Comparison of ENCODE assay signal across 9 cellular contexts in genomic region chr5:157143127-157143959, GRCh38. TPM values are rescaled to one million over a fixed set of nuclear protein-coding genes. Genes with fewer than 3 reads are reported as not detected.
DNase-seq lines count a peak whose midpoint lies in the region; ATAC-seq and TF ChIP-seq lines count a peak whose summit lies in the region.
"Had no signal": no experiment of that assay in that cellular context is flagged by ENCODE, and none has a peak within 500 bp of the region (broad histone marks: within the 10 kb centered on the region; RNA-seq: fewer than 3 reads in every experiment).

No MANE protein-coding gene starts in this region.

- DNase-seq in DMS53 treated with DMSO at 0.1 percent for 48 hours (lab: John Stamatoyannopoulos, UW; ENCODE audit: unreplicated experiment): peak; percentile 26
- peak; percentile 45 for DNase-seq in HK-2 (ENCODE audit: unreplicated experiment)
- DNase-seq in RWPE2 (ENCODE audit: low spot score): no peak
- DNase-seq in adipocyte (ENCODE audit: low read depth): peak; percentile 55
- DNase-seq in heart right ventricle: peak; percentile 41 to 57
- DNase-seq in GOT3 (lab: John Stamatoyannopoulos, UW): no peak

- no peak for TF ChIP-seq CTCF in RWPE2 (IDR thresholded peaks at IDR 0.05; ENCODE audit: poor library complexity, severe bottlenecking)
- TF ChIP-seq CTCF in heart right ventricle (IDR thresholded peaks at IDR 0.05): no peak

- ATAC-seq in GM21367 (IDR thresholded peaks at IDR 0.05; ENCODE audit: unreplicated experiment) (peak; percentile 20), RWPE2 (ENCODE audit: low read depth) (peak; percentile 49), heart right ventricle (peak; percentile 53 to 81 (median 70))

- H3K4me1 ChIP-seq in RWPE2 (ENCODE audit: insufficient read depth, poor library complexity, severe bottlenecking): peaks cover 7% of the 10 kb centered on the region
- peaks cover 11% of the 10 kb centered on the region for H3K4me1 ChIP-seq in adipocyte (ENCODE audit: control insufficient read depth, insufficient read depth, low read length)
- H3K4me1 ChIP-seq in heart right ventricle: peaks cover 0 to 20% (median 15%) of the 10 kb centered on the region in 9 donors
- peaks cover 8% of the 10 kb centered on the region for H3K4me1 ChIP-seq in rectal smooth muscle tissue (ENCODE audit: control insufficient read depth, insufficient read depth, low read length)

- WGBS in heart right ventricle, 2 donors: 5 to 7% methylated on average over 33 of the region's 33 CpGs

- intact Hi-C loops in heart right ventricle (cut with DNase I): loop anchor here in 1 of 10 donors (10.0 kb wide), 1 partner anchor 331 kb away; no protein-coding TSS in a partner anchor

- H3K27ac ChIP-seq in RWPE2 (ENCODE audit: poor library complexity, severe bottlenecking) (peak overlapping the region; percentile 33), heart right ventricle (peak overlapping the region; percentile 83 to 96 (median 90)), rectal smooth muscle tissue (ENCODE audit: low read depth, low read length) (peak overlapping the region; percentile 93)

- H3K4me3 ChIP-seq in RWPE2 (ENCODE audit: severe bottlenecking) (peak overlapping the region; percentile 86), adipocyte (ENCODE audit: low read length) (peak overlapping the region; percentile 97), heart right ventricle (peak overlapping the region; percentile 77 to 96 (median 88)), rectal smooth muscle tissue (ENCODE audit: low read length) (peak overlapping the region; percentile 89)

- H3K27me3 ChIP-seq in RWPE2 (ENCODE audit: insufficient read depth, poor library complexity, severe bottlenecking) (no peaks in the 10 kb centered on the region), adipocyte (replicated peaks; ENCODE audit: control insufficient read depth, insufficient read depth, low read length) (no peaks in the 10 kb centered on the region), heart right ventricle (no peaks in the 10 kb centered on the region), rectal smooth muscle tissue (ENCODE audit: control insufficient read depth, insufficient read depth, low read length) (no peaks in the 10 kb centered on the region)

- H3K9me3 ChIP-seq in RWPE2 (ENCODE audit: severe bottlenecking) (no peaks in the 10 kb centered on the region), adipocyte (ENCODE audit: control insufficient read depth, low read length) (no peaks in the 10 kb centered on the region), heart right ventricle (no peaks in the 10 kb centered on the region)

- peaks cover 15% of the 10 kb centered on the region for H3K36me3 ChIP-seq in RWPE2 (ENCODE audit: low read depth)
- peaks cover 10% of the 10 kb centered on the region for H3K36me3 ChIP-seq in adipocyte (ENCODE audit: control insufficient read depth, insufficient read depth, low read length, severe bottlenecking)
- peaks cover 0 to 13% (median 6%) of the 10 kb centered on the region in 9 donors for H3K36me3 ChIP-seq in heart right ventricle
- no peaks in the 10 kb centered on the region for H3K36me3 ChIP-seq in rectal smooth muscle tissue (ENCODE audit: control insufficient read depth, insufficient read depth, low read length)

- peak overlapping the region; percentile 97 for H3K9ac ChIP-seq in adipocyte (ENCODE audit: low read length)
- H3K9ac ChIP-seq in rectal smooth muscle tissue (ENCODE audit: low read length): peak overlapping the region; percentile 19

RNA-seq across cellular contexts. Expression of gene MED7, which starts 0.7 kb away (rescaled TPM):
- total RNA-seq in heart right ventricle: 10 to 100 TPM in 2 of 10 donors, 1 to 10 TPM in 8; 7.3 to 11.5 (median 9.3) TPM
- polyA plus RNA-seq in heart right ventricle: 1 to 10 TPM; 8.5 to 9.7 TPM

RNA-seq across cellular contexts. Expression of gene GARIN3, which starts 22.7 kb away (rescaled TPM):
- not detected for total RNA-seq in heart right ventricle
- polyA plus RNA-seq in heart right ventricle: not detected
- total RNA-seq: pulmonary artery endothelial cell had no signal

RNA-seq across cellular contexts. Expression of gene HAVCR2, which starts 34.5 kb away (rescaled TPM):
- 10 to 100 TPM in 1 of 10 donors, 1 to 10 TPM in 7, under 1 TPM in 2; 0.76 to 14.9 (median 1.9) TPM for total RNA-seq in heart right ventricle
- polyA plus RNA-seq in heart right ventricle: 1 to 10 TPM; 1.4 to 1.6 TPM

RNA-seq across cellular contexts. Expression of gene ITK, which starts 37.3 kb away (rescaled TPM):
- 1 to 10 TPM in 4 of 10 donors, under 1 TPM in 5, not detected in 1; 0.09 to 4.7 (median 0.81) TPM for total RNA-seq in heart right ventricle
- polyA plus RNA-seq in heart right ventricle: under 1 TPM; 0.15 to 0.20 TPM
- total RNA-seq: pulmonary artery endothelial cell had no signal

Comparison
In these comparisons a context has a peak if more than half of its experiments do, and no peak if none do; other contexts are left out.
1. DNase-seq: peak in DMS53 treated with DMSO at 0.1 percent for 48 hours (single experiment), HK-2 (single experiment), adipocyte (single experiment) and heart right ventricle (2 of 2); none in RWPE2 (single experiment) and GOT3 (single experiment).
2. ATAC-seq: peak in every context shown above with its lines; median percentile 70 in heart right ventricle; 49 in RWPE2; 20 in GM21367.
3. H3K27ac ChIP-seq: peak in every context shown above with its lines; median percentile 93 in rectal smooth muscle tissue; 90 in heart right ventricle; 33 in RWPE2.
4. Peak in every context shown above with its lines, with median percentiles within 50 percentile points of each other: H3K4me3 ChIP-seq.